ENCODE assay signal across 8 cellular contexts in genomic region chr15:68204776-68205557, GRCh38. TPM values are rescaled to one million over a fixed set of nuclear protein-coding genes. Genes with fewer than 3 reads are reported as not detected.
DNase-seq lines count a peak whose midpoint lies in the region; ATAC-seq lines count a peak whose summit lies in the region.

A gene with protein sequence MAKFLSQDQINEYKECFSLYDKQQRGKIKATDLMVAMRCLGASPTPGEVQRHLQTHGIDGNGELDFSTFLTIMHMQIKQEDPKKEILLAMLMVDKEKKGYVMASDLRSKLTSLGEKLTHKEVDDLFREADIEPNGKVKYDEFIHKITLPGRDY (minus strand): TSS chr15:68205332. CDS start chr15:68205247, 85 bp downstream.

- no peak for ATAC-seq in HG03280 (IDR thresholded peaks at IDR 0.05; ENCODE audit: unreplicated experiment)
- no peak for ATAC-seq in HG03521 (IDR thresholded peaks at IDR 0.05; ENCODE audit: unreplicated experiment)

- DNase-seq in GF-D8 (lab: John Stamatoyannopoulos, UW) (peak; percentile 30), NOMO-1 treated with dmso at 0.1 percent for 144 hours (lab: John Stamatoyannopoulos, UW; ENCODE audit: unreplicated experiment) (peak; percentile 36), head of caudate nucleus (peak in 22 of 42 donors; percentile 22 to 68 (median 48)), renal cortical epithelial cell (ENCODE audit: low read depth) (peak; percentile 47), DMS53 (lab: John Stamatoyannopoulos, UW) (no peak)
- no peak for DNase-seq in activated naive CD8-positive, alpha-beta T cell treated with anti-CD3 and anti-CD28 coated beads for 36 hours

- H3K9me3 Mint-ChIP-seq in activated naive CD8-positive, alpha-beta T cell treated with anti-CD3 and anti-CD28 coated beads for 36 hours: no peaks in the 10 kb centered on the region

- peaks cover 11% of the 10 kb centered on the region for H3K4me1 Mint-ChIP-seq in activated naive CD8-positive, alpha-beta T cell treated with anti-CD3 and anti-CD28 coated beads for 36 hours

- H3K36me3 Mint-ChIP-seq in activated naive CD8-positive, alpha-beta T cell treated with anti-CD3 and anti-CD28 coated beads for 36 hours: peaks cover 13% of the 10 kb centered on the region

- intact Hi-C loops in head of caudate nucleus (cut with DNase I): no loop called here

- no peak within 1 kb of the TSS for H3K27ac Mint-ChIP-seq in activated naive CD8-positive, alpha-beta T cell treated with anti-CD3 and anti-CD28 coated beads for 36 hours

- H3K4me3 Mint-ChIP-seq in activated naive CD8-positive, alpha-beta T cell treated with anti-CD3 and anti-CD28 coated beads for 36 hours: no peak within 1 kb of the TSS

- no peaks in the 10 kb centered on the region for H3K27me3 Mint-ChIP-seq in activated naive CD8-positive, alpha-beta T cell treated with anti-CD3 and anti-CD28 coated beads for 36 hours

RNA-seq across cellular contexts. Expression of the gene that starts here (rescaled TPM):
- 1.3 and 1.6 TPM in 2 replicates for total RNA-seq in renal cortical epithelial cell
- 1 to 10 TPM; 5.4 to 7.4 TPM for total RNA-seq in activated naive CD8-positive, alpha-beta T cell treated with anti-CD3 and anti-CD28 coated beads for 36 hours

Comparison
In these comparisons a context has a peak if more than half of its experiments do, and no peak if none do; other contexts are left out.
1. DNase-seq: peak in GF-D8 (single experiment), NOMO-1 treated with dmso at 0.1 percent for 144 hours (single experiment), head of caudate nucleus (22 of 42) and renal cortical epithelial cell (single experiment); none in DMS53 (single experiment) and activated naive CD8-positive, alpha-beta T cell treated with anti-CD3 and anti-CD28 coated beads for 36 hours (single experiment).